8 cellular contexts compared by ENCODE assay signal in genomic region chr1:85463666-85464496, GRCh38. TPM values are rescaled to one million over a fixed set of nuclear protein-coding genes. Genes with fewer than 3 reads are reported as not detected.
DNase-seq lines count a peak whose midpoint lies in the region; ATAC-seq and TF ChIP-seq lines count a peak whose summit lies in the region.

No MANE protein-coding gene starts in this region.

- H3K4me2 ChIP-seq in KMS-11 (peak overlapping the region; percentile 42; the same call in 1 of the 2 replicates), smooth muscle cell (peak overlapping the region; percentile 93)

- H3K27me3 ChIP-seq in KMS-11 (ENCODE audit: insufficient read depth, low read depth) (no peaks in the 10 kb centered on the region), smooth muscle cell (ENCODE audit: low read depth) (no peaks in the 10 kb centered on the region)

- H3K9me3 ChIP-seq in iPS-18c (ENCODE audit: control insufficient read depth, insufficient read depth, low read length): no peaks in the 10 kb centered on the region
- no peaks in the 10 kb centered on the region for H3K9me3 ChIP-seq in smooth muscle cell (replicated peaks; ENCODE audit: low read depth)

- in situ Hi-C loops in astrocyte of the cerebellum (cut with HindIII; ENCODE audit: low sequenced_read_pairs): no loop called here

- H3K4me1 ChIP-seq in KMS-11 (ENCODE audit: low read depth, poor library complexity, severe bottlenecking): no peaks in the 10 kb centered on the region
- H3K4me1 ChIP-seq in smooth muscle cell (ENCODE audit: low read depth): no peaks in the 10 kb centered on the region

- TF ChIP-seq CTCF in KMS-11 (conservative IDR thresholded peaks at IDR 0.05; ENCODE audit: low read depth, low read length) (no peak), astrocyte of the cerebellum (IDR thresholded peaks at IDR 0.05; ENCODE audit: low read depth, low read length, missing control alignments) (peak; percentile 3), smooth muscle cell (IDR thresholded peaks at IDR 0.05; ENCODE audit: borderline replicate concordance, insufficient read depth, poor library complexity, severe bottlenecking) (no peak)

- ATAC-seq in GM19035 (IDR thresholded peaks at IDR 0.05; ENCODE audit: unreplicated experiment) (no peak), HG03460 (IDR thresholded peaks at IDR 0.05; ENCODE audit: unreplicated experiment) (no peak)

- H3K4me3 ChIP-seq in KMS-11 (IDR thresholded peaks at IDR 0.05; ENCODE audit: insufficient read depth, low read depth, low read length) (no peak overlapping the region), astrocyte of the cerebellum (ENCODE audit: low read depth, low read length) (peak overlapping the region; percentile 78), iPS-18c (ENCODE audit: insufficient read depth, low read depth, low read length) (peak overlapping the region; percentile 69), smooth muscle cell (peak overlapping the region; percentile 71)

- H3K36me3 ChIP-seq in KMS-11 (ENCODE audit: insufficient read depth) (no peaks in the 10 kb centered on the region), smooth muscle cell (ENCODE audit: low read depth) (no peaks in the 10 kb centered on the region)

- H3K79me2 ChIP-seq in KMS-11 (ENCODE audit: insufficient read depth, low read depth): no peaks in the 10 kb centered on the region
- peaks cover 7% of the 10 kb centered on the region for H3K79me2 ChIP-seq in smooth muscle cell (ENCODE audit: low read depth)

- 10% methylated on average over 23 of the region's 26 CpGs for WGBS in smooth muscle cell (ENCODE audit: low lambda C conversion rate)

- H3F3A ChIP-seq in smooth muscle cell (ENCODE audit: low read depth): no peaks in the 10 kb centered on the region

- peak overlapping the region; percentile 78 for H2AFZ ChIP-seq in KMS-11 (ENCODE audit: low read depth)
- peak overlapping the region; percentile 72 for H2AFZ ChIP-seq in smooth muscle cell (ENCODE audit: low read depth)

- H4K20me1 ChIP-seq in KMS-11 (ENCODE audit: insufficient read depth) (no peaks in the 10 kb centered on the region), smooth muscle cell (ENCODE audit: low read depth) (peaks cover 8% of the 10 kb centered on the region)

- H3K27ac ChIP-seq in KMS-11: no peak overlapping the region
- H3K27ac ChIP-seq in smooth muscle cell (ENCODE audit: low read depth): no peak overlapping the region

- no peak overlapping the region for H3K9ac ChIP-seq in KMS-11
- peak overlapping the region; percentile 60 for H3K9ac ChIP-seq in smooth muscle cell (ENCODE audit: low read depth)

- DNase-seq in ELR (ENCODE audit: low read depth): peak; percentile 31
- no peak for DNase-seq in astrocyte of the cerebellum (ENCODE audit: low read depth)
- no peak for DNase-seq in smooth muscle cell (lab: John Stamatoyannopoulos, UW; ENCODE audit: unreplicated experiment)
- no peak for DNase-seq in SHP77 treated with DMSO at 0.1 percent for 48 hours (lab: John Stamatoyannopoulos, UW)

RNA-seq across cellular contexts. Expression of gene DDAH1, which starts 1.1 kb away (rescaled TPM):
- 30.8 and 31.6 TPM in 2 replicates for total RNA-seq in smooth muscle cell
- polyA plus RNA-seq in smooth muscle cell: 10.2 and 13.8 TPM in 2 replicates
